ENCODE assay signal across 1 cellular context in the genomic region with DNA sequence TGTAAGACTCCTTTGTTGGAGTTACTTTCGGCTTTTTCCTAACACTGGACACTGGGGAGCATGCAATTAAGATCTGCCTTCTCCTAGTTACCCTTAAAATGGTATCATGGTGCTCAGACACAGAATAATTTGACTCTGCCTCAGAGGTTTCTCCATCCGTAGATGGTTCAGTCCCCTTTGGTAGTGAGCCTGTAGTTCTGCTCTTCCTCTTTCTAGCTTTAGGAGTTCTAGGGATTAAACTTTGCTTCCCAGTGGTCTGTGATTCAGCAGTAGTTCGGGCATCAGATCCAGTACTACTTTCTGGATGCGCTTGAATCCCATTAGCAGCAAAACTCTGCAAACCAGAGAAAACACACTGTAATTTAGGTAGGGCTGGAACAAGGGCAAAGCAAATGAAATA.
TF ChIP-seq lines count a peak whose summit lies in the region.

No MANE protein-coding gene starts in this region.

TF ChIP-seq in GM23338, 12 proteins besides CTCF, POLR2A, EP300 and RAD21 (continued from another document):
- TF ChIP-seq, protein P1, sequence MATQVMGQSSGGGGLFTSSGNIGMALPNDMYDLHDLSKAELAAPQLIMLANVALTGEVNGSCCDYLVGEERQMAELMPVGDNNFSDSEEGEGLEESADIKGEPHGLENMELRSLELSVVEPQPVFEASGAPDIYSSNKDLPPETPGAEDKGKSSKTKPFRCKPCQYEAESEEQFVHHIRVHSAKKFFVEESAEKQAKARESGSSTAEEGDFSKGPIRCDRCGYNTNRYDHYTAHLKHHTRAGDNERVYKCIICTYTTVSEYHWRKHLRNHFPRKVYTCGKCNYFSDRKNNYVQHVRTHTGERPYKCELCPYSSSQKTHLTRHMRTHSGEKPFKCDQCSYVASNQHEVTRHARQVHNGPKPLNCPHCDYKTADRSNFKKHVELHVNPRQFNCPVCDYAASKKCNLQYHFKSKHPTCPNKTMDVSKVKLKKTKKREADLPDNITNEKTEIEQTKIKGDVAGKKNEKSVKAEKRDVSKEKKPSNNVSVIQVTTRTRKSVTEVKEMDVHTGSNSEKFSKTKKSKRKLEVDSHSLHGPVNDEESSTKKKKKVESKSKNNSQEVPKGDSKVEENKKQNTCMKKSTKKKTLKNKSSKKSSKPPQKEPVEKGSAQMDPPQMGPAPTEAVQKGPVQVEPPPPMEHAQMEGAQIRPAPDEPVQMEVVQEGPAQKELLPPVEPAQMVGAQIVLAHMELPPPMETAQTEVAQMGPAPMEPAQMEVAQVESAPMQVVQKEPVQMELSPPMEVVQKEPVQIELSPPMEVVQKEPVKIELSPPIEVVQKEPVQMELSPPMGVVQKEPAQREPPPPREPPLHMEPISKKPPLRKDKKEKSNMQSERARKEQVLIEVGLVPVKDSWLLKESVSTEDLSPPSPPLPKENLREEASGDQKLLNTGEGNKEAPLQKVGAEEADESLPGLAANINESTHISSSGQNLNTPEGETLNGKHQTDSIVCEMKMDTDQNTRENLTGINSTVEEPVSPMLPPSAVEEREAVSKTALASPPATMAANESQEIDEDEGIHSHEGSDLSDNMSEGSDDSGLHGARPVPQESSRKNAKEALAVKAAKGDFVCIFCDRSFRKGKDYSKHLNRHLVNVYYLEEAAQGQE (IDR thresholded peaks at IDR 0.05; ENCODE audit: unreplicated experiment) = no peak
- TF ChIP-seq STAT1 (IDR thresholded peaks at IDR 0.05; ENCODE audit: unreplicated experiment) (no peak), EZH2 (IDR thresholded peaks at IDR 0.05; ENCODE audit: low read depth, unreplicated experiment) (no peak), JUNB (IDR thresholded peaks at IDR 0.05; ENCODE audit: unreplicated experiment) (no peak), CREB1 (CRISPR knock-in tag; IDR thresholded peaks at IDR 0.05; ENCODE audit: low read depth) (no peak), ZNF114 (CRISPR knock-in tag; IDR thresholded peaks at IDR 0.05) (no peak), POLR2AphosphoS5 (IDR thresholded peaks at IDR 0.05; ENCODE audit: low read depth) (no peak)
- TF ChIP-seq, protein P2, sequence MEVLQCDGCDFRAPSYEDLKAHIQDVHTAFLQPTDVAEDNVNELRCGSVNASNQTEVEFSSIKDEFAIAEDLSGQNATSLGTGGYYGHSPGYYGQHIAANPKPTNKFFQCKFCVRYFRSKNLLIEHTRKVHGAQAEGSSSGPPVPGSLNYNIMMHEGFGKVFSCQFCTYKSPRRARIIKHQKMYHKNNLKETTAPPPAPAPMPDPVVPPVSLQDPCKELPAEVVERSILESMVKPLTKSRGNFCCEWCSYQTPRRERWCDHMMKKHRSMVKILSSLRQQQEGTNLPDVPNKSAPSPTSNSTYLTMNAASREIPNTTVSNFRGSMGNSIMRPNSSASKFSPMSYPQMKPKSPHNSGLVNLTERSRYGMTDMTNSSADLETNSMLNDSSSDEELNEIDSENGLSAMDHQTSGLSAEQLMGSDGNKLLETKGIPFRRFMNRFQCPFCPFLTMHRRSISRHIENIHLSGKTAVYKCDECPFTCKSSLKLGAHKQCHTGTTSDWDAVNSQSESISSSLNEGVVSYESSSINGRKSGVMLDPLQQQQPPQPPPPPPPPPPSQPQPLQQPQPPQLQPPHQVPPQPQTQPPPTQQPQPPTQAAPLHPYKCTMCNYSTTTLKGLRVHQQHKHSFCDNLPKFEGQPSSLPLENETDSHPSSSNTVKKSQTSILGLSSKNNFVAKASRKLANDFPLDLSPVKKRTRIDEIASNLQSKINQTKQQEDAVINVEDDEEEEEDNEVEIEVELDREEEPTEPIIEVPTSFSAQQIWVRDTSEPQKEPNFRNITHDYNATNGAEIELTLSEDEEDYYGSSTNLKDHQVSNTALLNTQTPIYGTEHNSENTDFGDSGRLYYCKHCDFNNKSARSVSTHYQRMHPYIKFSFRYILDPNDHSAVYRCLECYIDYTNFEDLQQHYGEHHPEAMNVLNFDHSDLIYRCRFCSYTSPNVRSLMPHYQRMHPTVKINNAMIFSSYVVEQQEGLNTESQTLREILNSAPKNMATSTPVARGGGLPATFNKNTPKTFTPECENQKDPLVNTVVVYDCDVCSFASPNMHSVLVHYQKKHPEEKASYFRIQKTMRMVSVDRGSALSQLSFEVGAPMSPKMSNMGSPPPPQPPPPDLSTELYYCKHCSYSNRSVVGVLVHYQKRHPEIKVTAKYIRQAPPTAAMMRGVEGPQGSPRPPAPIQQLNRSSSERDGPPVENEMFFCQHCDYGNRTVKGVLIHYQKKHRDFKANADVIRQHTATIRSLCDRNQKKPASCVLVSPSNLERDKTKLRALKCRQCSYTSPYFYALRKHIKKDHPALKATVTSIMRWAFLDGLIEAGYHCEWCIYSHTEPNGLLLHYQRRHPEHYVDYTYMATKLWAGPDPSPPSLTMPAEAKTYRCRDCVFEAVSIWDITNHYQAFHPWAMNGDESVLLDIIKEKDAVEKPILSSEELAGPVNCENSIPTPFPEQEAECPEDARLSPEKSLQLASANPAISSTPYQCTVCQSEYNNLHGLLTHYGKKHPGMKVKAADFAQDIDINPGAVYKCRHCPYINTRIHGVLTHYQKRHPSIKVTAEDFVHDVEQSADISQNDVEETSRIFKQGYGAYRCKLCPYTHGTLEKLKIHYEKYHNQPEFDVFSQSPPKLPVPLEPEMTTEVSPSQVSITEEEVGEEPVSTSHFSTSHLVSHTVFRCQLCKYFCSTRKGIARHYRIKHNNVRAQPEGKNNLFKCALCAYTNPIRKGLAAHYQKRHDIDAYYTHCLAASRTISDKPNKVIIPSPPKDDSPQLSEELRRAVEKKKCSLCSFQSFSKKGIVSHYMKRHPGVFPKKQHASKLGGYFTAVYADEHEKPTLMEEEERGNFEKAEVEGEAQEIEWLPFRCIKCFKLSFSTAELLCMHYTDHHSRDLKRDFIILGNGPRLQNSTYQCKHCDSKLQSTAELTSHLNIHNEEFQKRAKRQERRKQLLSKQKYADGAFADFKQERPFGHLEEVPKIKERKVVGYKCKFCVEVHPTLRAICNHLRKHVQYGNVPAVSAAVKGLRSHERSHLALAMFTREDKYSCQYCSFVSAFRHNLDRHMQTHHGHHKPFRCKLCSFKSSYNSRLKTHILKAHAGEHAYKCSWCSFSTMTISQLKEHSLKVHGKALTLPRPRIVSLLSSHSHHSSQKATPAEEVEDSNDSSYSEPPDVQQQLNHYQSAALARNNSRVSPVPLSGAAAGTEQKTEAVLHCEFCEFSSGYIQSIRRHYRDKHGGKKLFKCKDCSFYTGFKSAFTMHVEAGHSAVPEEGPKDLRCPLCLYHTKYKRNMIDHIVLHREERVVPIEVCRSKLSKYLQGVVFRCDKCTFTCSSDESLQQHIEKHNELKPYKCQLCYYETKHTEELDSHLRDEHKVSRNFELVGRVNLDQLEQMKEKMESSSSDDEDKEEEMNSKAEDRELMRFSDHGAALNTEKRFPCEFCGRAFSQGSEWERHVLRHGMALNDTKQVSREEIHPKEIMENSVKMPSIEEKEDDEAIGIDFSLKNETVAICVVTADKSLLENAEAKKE (CRISPR knock-in tag; IDR thresholded peaks at IDR 0.05) = no peak
